In genomic region chr12:53402871-53403270, GRCh38 we compare ENCODE assay signal across 22 cellular contexts. TPM values are rescaled to one million over a fixed set of nuclear protein-coding genes. Genes with fewer than 3 reads are reported as not detected.
DNase-seq lines count a peak whose midpoint lies in the region; ATAC-seq, FAIRE-seq and TF ChIP-seq lines count a peak whose summit lies in the region.
"Had no signal": no experiment of that assay in that cellular context is flagged by ENCODE, and none has a peak within 500 bp of the region (broad histone marks: within the 10 kb centered on the region; RNA-seq: fewer than 3 reads in every experiment).

No MANE protein-coding gene starts in this region.

- H3K27me3 Mint-ChIP-seq in astrocyte (ENCODE audit: low read depth, unreplicated experiment), result no peaks in the 10 kb centered on the region
- peaks cover 3% of the 10 kb centered on the region for H3K27me3 Mint-ChIP-seq in nephron progenitor cell (ENCODE audit: low read depth, poor library complexity)
- H3K27me3 Mint-ChIP-seq: B cell, IgD-negative memory B cell had no signal

- peak; percentile 8 for DNase-seq in Right ventricle myocardium superior
- DNase-seq in right atrium auricular region (ENCODE audit: low spot score), result no peak
- no peak for DNase-seq in astrocyte (ENCODE audit: low read depth)
- DNase-seq in nephron progenitor cell, result no peak
- no peak for DNase-seq in stimulated activated CD4-positive, alpha-beta T cell treated with anti-CD3 and anti-CD28 coated beads, Interleukin-2, amount 100 ng/mL, for 48 hours
- DNase-seq in Ammon's horn (ENCODE audit: low spot score), result no peak
- no peak for DNase-seq in prostate gland (ENCODE audit: low spot score)
- DNase-seq: DMS53, GF-D8, NCI-H1694 treated with DMSO at 0.1 percent for 48 hours, NCI-H2081 treated with DMSO at 0.1 percent for 48 hours, NCI-H2171 treated with DMSO at 0.1 percent for 48 hours, NCI-H526, OCI-M1, SHP77 had no signal

- no peak overlapping the region for H3K4me2 ChIP-seq in astrocyte (ENCODE audit: low read length)

- H3K27ac ChIP-seq in right atrium auricular region (no peak overlapping the region), astrocyte (ENCODE audit: low read depth, low read length) (no peak overlapping the region), prostate gland (no peak overlapping the region)

- peaks cover 42% of the 10 kb centered on the region for H3K79me2 ChIP-seq in astrocyte (ENCODE audit: insufficient read depth, low read length)

- no peak for TF ChIP-seq POLR2A in prostate gland (IDR thresholded peaks at IDR 0.05)

- H3K4me1 Mint-ChIP-seq in astrocyte (ENCODE audit: low read depth, unreplicated experiment), result no peaks in the 10 kb centered on the region
- no peaks in the 10 kb centered on the region for H3K4me1 Mint-ChIP-seq in nephron progenitor cell
- H3K4me1 Mint-ChIP-seq: CD14-positive monocyte had no signal

- 27% methylated on average over 7 of the region's 7 CpGs for WGBS in prostate gland

- H3K9me3 ChIP-seq in right atrium auricular region, result no peaks in the 10 kb centered on the region
- no peaks in the 10 kb centered on the region for H3K9me3 ChIP-seq in astrocyte (ENCODE audit: insufficient read depth, low read depth, low read length)
- H3K9me3 ChIP-seq in prostate gland, result no peaks in the 10 kb centered on the region

- H3K36me3 ChIP-seq in right atrium auricular region (peaks cover 22% of the 10 kb centered on the region), astrocyte (ENCODE audit: insufficient read depth, low read length) (no peaks in the 10 kb centered on the region), prostate gland (no peaks in the 10 kb centered on the region)

- peaks cover 16% of the 10 kb centered on the region for H4K20me1 ChIP-seq in astrocyte (ENCODE audit: insufficient read depth, low read length)

- H3K27me3 ChIP-seq in right atrium auricular region (no peaks in the 10 kb centered on the region), astrocyte (ENCODE audit: insufficient read depth, low read length) (no peaks in the 10 kb centered on the region), prostate gland (replicated peaks; ENCODE audit: insufficient read depth) (no peaks in the 10 kb centered on the region)

- peak overlapping the region; percentile 14 for H3K4me3 Mint-ChIP-seq in astrocyte (ENCODE audit: unreplicated experiment)
- no peak overlapping the region for H3K4me3 Mint-ChIP-seq in nephron progenitor cell
- H3K4me3 Mint-ChIP-seq: B cell, CD14-positive monocyte, IgD-negative memory B cell had no signal

- H3K4me1 ChIP-seq in right atrium auricular region, result peaks cover 0 to 7% of the 10 kb centered on the region in 2 donors
- H3K4me1 ChIP-seq in astrocyte (ENCODE audit: insufficient read depth, low read length), result no peaks in the 10 kb centered on the region
- H3K4me1 ChIP-seq in prostate gland (replicated peaks), result no peaks in the 10 kb centered on the region

- H2AFZ ChIP-seq in astrocyte (ENCODE audit: low read depth, low read length), result no peak overlapping the region

- H3K9me3 Mint-ChIP-seq in astrocyte (ENCODE audit: unreplicated experiment) (no peaks in the 10 kb centered on the region), nephron progenitor cell (peaks cover 5% of the 10 kb centered on the region)
- H3K9me3 Mint-ChIP-seq: CD14-positive monocyte, IgD-negative memory B cell had no signal

- FAIRE-seq in astrocyte (lab: Jason Lieb, UNC), result no peak
- FAIRE-seq: A204.1, D721Med, H54, RCC 7860 had no signal

- H3K4me3 ChIP-seq in right atrium auricular region (no peak overlapping the region), astrocyte (ENCODE audit: insufficient read depth, low read depth, low read length) (no peak overlapping the region), prostate gland (no peak overlapping the region)

- H3K9ac ChIP-seq in astrocyte (ENCODE audit: low read length), result no peak overlapping the region

- ATAC-seq in Right ventricle myocardium superior (ENCODE audit: poor library complexity), result no peak

- intact Hi-C loops in Right ventricle myocardium superior (cut with DNase I), result no loop called here
- intact Hi-C loops in prostate gland (cut with DNase I), result no loop called here

- H3K36me3 Mint-ChIP-seq in astrocyte (ENCODE audit: low read depth, unreplicated experiment) (no peaks in the 10 kb centered on the region), nephron progenitor cell (ENCODE audit: low read depth) (peaks cover 70% of the 10 kb centered on the region)

- H3K27ac Mint-ChIP-seq in astrocyte (ENCODE audit: unreplicated experiment) (no peak overlapping the region), nephron progenitor cell (peak overlapping the region; percentile 75)
- H3K27ac Mint-ChIP-seq: B cell had no signal

- TF ChIP-seq CTCF in right atrium auricular region (IDR thresholded peaks at IDR 0.05) (no peak), astrocyte (IDR thresholded peaks at IDR 0.05; ENCODE audit: insufficient read depth, low read depth, low read length) (no peak), nephron progenitor cell (IDR thresholded peaks at IDR 0.05) (no peak), prostate gland (IDR thresholded peaks at IDR 0.05) (no peak)

RNA-seq across cellular contexts. Expression of gene AMHR2, which starts 20.8 kb away (rescaled TPM):
- total RNA-seq in Right ventricle myocardium superior, result not detected
- total RNA-seq in right atrium auricular region, result under 1 TPM; 0.37 to 0.47 TPM
- not detected in 2 replicates for total RNA-seq in astrocyte
- 10 to 100 TPM in 1 of 2 donors, not detected in 1; 44.5 TPM for total RNA-seq in prostate gland
- total RNA-seq: B cell had no signal

RNA-seq across cellular contexts. Expression of gene SP1, which starts 22.9 kb away (rescaled TPM):
- total RNA-seq in Right ventricle myocardium superior (26.3 TPM), right atrium auricular region (10 to 100 TPM; 21.2 to 36.6 TPM), astrocyte (48.7 and 50.6 TPM in 2 replicates), prostate gland (10 to 100 TPM; 60.1 to 84.5 TPM)

RNA-seq across cellular contexts. Expression of gene PRR13, which starts 38.7 kb away (rescaled TPM):
- total RNA-seq in Right ventricle myocardium superior (46.0 TPM), right atrium auricular region (10 to 100 TPM; 38.8 to 60.6 TPM), astrocyte (159 and 190 TPM in 2 replicates), prostate gland (100 to 1,000 TPM in 1 of 2 donors, 10 to 100 TPM in 1; 98.8 to 104 TPM)

RNA-seq across cellular contexts. Expression of gene PCBP2, which starts 49.0 kb away (rescaled TPM):
- 503 TPM for total RNA-seq in Right ventricle myocardium superior
- 100 to 1,000 TPM; 288 to 378 TPM for total RNA-seq in right atrium auricular region
- total RNA-seq in astrocyte, result 708 and 733 TPM in 2 replicates
- 100 to 1,000 TPM; 322 to 534 TPM for total RNA-seq in prostate gland
